ENCODE assay signal across 17 cellular contexts in the genomic region with DNA sequence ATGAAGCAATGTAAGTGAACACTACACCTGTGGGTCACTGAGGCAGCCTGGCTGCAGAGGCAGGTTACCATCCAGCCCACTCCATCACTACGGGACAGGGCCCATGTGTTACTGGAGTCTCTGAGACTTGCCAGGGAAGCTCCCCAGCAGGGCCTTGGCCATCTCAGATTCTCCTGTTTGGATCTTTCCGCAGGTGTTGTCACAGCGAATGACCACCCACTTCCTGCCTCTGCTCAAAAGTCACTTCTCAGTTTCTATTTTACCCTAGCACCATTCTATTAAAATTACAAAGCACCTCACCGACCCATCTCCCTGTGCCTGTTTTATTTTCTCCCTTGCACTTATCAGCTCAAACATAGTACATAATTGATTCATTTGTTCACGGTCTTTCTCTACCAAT.
A peak's percentile ranks its signal among the peaks of the same experiment; 100 is the strongest.
DNase-seq lines count a peak whose midpoint lies in the region; ATAC-seq, FAIRE-seq and TF ChIP-seq lines count a peak whose summit lies in the region.
"Had no signal": no experiment of that assay in that cellular context is flagged by ENCODE, and none has a peak within 500 bp of the region (broad histone marks: within the 10 kb centered on the region; RNA-seq: fewer than 3 reads in every experiment).

No MANE protein-coding gene starts in this region.

- H3K27ac Mint-ChIP-seq in stimulated activated effector memory CD8-positive, alpha-beta T cell treated with anti-CD3 and anti-CD28 coated beads, Interleukin-12 subunit alpha, Interleukin-12 subunit beta, amount 100 ng/mL, for 72 hours, result no peak overlapping the region
- H3K27ac Mint-ChIP-seq: activated T-cell treated with anti-CD3 and anti-CD28 coated beads, Interleukin-2, amount 50 U/mL, for 24 hours; T-helper 17 cell had no signal

- H3K9me3 Mint-ChIP-seq in stimulated activated effector memory CD8-positive, alpha-beta T cell treated with anti-CD3 and anti-CD28 coated beads, Interleukin-12 subunit alpha, Interleukin-12 subunit beta, amount 100 ng/mL, for 72 hours, result peaks cover 3% of the 10 kb centered on the region
- H3K9me3 Mint-ChIP-seq: activated T-cell treated with anti-CD3 and anti-CD28 coated beads, Interleukin-2, amount 50 U/mL, for 24 hours had no signal

- no peaks in the 10 kb centered on the region for H3K4me1 Mint-ChIP-seq in stimulated activated effector memory CD8-positive, alpha-beta T cell treated with anti-CD3 and anti-CD28 coated beads, Interleukin-12 subunit alpha, Interleukin-12 subunit beta, amount 100 ng/mL, for 72 hours
- H3K4me1 Mint-ChIP-seq: T-helper 17 cell had no signal

- ATAC-seq in GM18505 (IDR thresholded peaks at IDR 0.05; ENCODE audit: unreplicated experiment) (peak; percentile 88), GM19463 (IDR thresholded peaks at IDR 0.05; ENCODE audit: unreplicated experiment) (peak; percentile 63), HG02798 (IDR thresholded peaks at IDR 0.05; ENCODE audit: poor library complexity, unreplicated experiment) (peak; percentile 73), HG03460 (IDR thresholded peaks at IDR 0.05; ENCODE audit: unreplicated experiment) (peak; percentile 70), HG02678 (IDR thresholded peaks at IDR 0.05; ENCODE audit: unreplicated experiment) (no peak)
- ATAC-seq in stimulated activated effector memory CD8-positive, alpha-beta T cell treated with anti-CD3 and anti-CD28 coated beads, Interleukin-12 subunit alpha, Interleukin-12 subunit beta, amount 100 ng/mL, for 72 hours, result no peak
- ATAC-seq: T-helper 17 cell had no signal

- FAIRE-seq in urothelium cell line (lab: Jason Lieb, UNC), result no peak
- FAIRE-seq: D721Med, endothelial cell of umbilical vein had no signal

- no peak for DNase-seq in T-helper 9 cell
- no peak for DNase-seq in stimulated activated effector memory CD8-positive, alpha-beta T cell treated with anti-CD3 and anti-CD28 coated beads, Interleukin-12 subunit alpha, Interleukin-12 subunit beta, amount 100 ng/mL, for 72 hours (ENCODE audit: low spot score in 2 of 2)
- DNase-seq in urothelium cell line (ENCODE audit: low spot score), result no peak
- DNase-seq: activated T-cell treated with anti-CD3 and anti-CD28 coated beads, Interleukin-2, amount 50 U/mL, for 24 hours; Kasumi-1; NCI-H2029 treated with DMSO at 0.1 percent for 48 hours; NCI-H774; stimulated activated CD4-positive, alpha-beta T cell treated with anti-CD3 and anti-CD28 coated beads, Interleukin-15, amount 100 ng/mL, for 24 hours; T-helper 17 cell; transverse colon had no signal

- TF ChIP-seq POLR2A in GM18505 (IDR thresholded peaks at IDR 0.05; ENCODE audit: borderline replicate concordance, extremely low read depth, insufficient read depth, insufficient read length), result no peak

- H3K4me3 Mint-ChIP-seq in stimulated activated effector memory CD8-positive, alpha-beta T cell treated with anti-CD3 and anti-CD28 coated beads, Interleukin-12 subunit alpha, Interleukin-12 subunit beta, amount 100 ng/mL, for 72 hours, result no peak overlapping the region
- H3K4me3 Mint-ChIP-seq: activated T-cell treated with anti-CD3 and anti-CD28 coated beads, Interleukin-2, amount 50 U/mL, for 24 hours; T-helper 17 cell had no signal

- no peaks in the 10 kb centered on the region for H3K36me3 Mint-ChIP-seq in stimulated activated effector memory CD8-positive, alpha-beta T cell treated with anti-CD3 and anti-CD28 coated beads, Interleukin-12 subunit alpha, Interleukin-12 subunit beta, amount 100 ng/mL, for 72 hours

Comparison
In these comparisons a context has a peak if more than half of its experiments do, and no peak if none do; other contexts are left out.
1. ATAC-seq: peak in GM18505 (single experiment), GM19463 (single experiment), HG02798 (single experiment) and HG03460 (single experiment); none in HG02678 (single experiment) and stimulated activated effector memory CD8-positive, alpha-beta T cell treated with anti-CD3 and anti-CD28 coated beads, Interleukin-12 subunit alpha, Interleukin-12 subunit beta, amount 100 ng/mL, for 72 hours (single experiment).